Comparison of ENCODE assay signal across 13 cellular contexts in genomic region chr2:234771985-234772774, GRCh38.
DNase-seq lines count a peak whose midpoint lies in the region; ATAC-seq and TF ChIP-seq lines count a peak whose summit lies in the region.
"Had no signal": no experiment of that assay in that cellular context is flagged by ENCODE, and none has a peak within 500 bp of the region (broad histone marks: within the 10 kb centered on the region; RNA-seq: fewer than 3 reads in every experiment).

No MANE protein-coding gene starts in this region.

- H3K4me3 ChIP-seq in fibroblast of pulmonary artery (replicated peaks; ENCODE audit: low read depth, low read length) (no peak overlapping the region), HAP-1 (no peak overlapping the region)
- H3K4me3 ChIP-seq: A549, ascending aorta, tibial artery had no signal

- no peaks in the 10 kb centered on the region for H3K36me3 ChIP-seq in HAP-1 (replicated peaks)
- H3K36me3 ChIP-seq: ascending aorta, tibial artery had no signal

- in situ Hi-C loops in HAP-1 (cut with MboI; ENCODE audit: low sequenced_read_pairs), result no loop called here

- TF ChIP-seq CTCF in fibroblast of pulmonary artery (IDR thresholded peaks at IDR 0.05; ENCODE audit: low read length, missing control alignments), result no peak

- intact Hi-C loops in sciatic nerve (cut with DNase I), result no loop called here

- no peaks in the 10 kb centered on the region for H3K4me1 ChIP-seq in HAP-1
- H3K4me1 ChIP-seq: ascending aorta, tibial artery had no signal

- ATAC-seq in sciatic nerve (peak; percentile 85), GM21576 (IDR thresholded peaks at IDR 0.05; ENCODE audit: unreplicated experiment) (no peak)
- ATAC-seq: A549 had no signal

- DNase-seq in NCI-H2081 (lab: John Stamatoyannopoulos, UW) (peak; percentile 33 to 78), NCI-H2081 treated with DMSO at 0.1 percent for 48 hours (lab: John Stamatoyannopoulos, UW) (no peak), NCI-H748 (lab: John Stamatoyannopoulos, UW; ENCODE audit: unreplicated experiment) (peak; percentile 92), fibroblast of pulmonary artery (ENCODE audit: low read depth) (peak; percentile 23), sciatic nerve (ENCODE audit: low spot score) (no peak), HAP-1 (ENCODE audit: low spot score in 2 of 2) (no peak), MV-4-11 (lab: John Stamatoyannopoulos, UW) (no peak)
- DNase-seq: activated CD4-positive, alpha-beta T cell treated with anti-CD3 and anti-CD28 coated beads for 48 hours; NCI-H1105; tibial artery had no signal

- no peaks in the 10 kb centered on the region for H3K27me3 ChIP-seq in HAP-1 (ENCODE audit: low read depth)
- H3K27me3 ChIP-seq: ascending aorta, tibial artery had no signal

- H3K9me3 ChIP-seq in HAP-1, result no peaks in the 10 kb centered on the region
- H3K9me3 ChIP-seq: A549, ascending aorta, tibial artery had no signal

Comparison
In these comparisons a context has a peak if more than half of its experiments do, and no peak if none do; other contexts are left out.
1. DNase-seq: peak in NCI-H2081 (2 of 2), NCI-H748 (single experiment) and fibroblast of pulmonary artery (single experiment); none in NCI-H2081 treated with DMSO at 0.1 percent for 48 hours (single experiment), sciatic nerve (single experiment), HAP-1 (0 of 2) and MV-4-11 (single experiment).